Comparison of ENCODE assay signal across 1 cellular context in genomic region chr11:102225689-102226562, GRCh38.
TF ChIP-seq lines count a peak whose summit lies in the region.

No MANE protein-coding gene starts in this region.

TF ChIP-seq in HCT116, 20 proteins besides CTCF, POLR2A, EP300 and RAD21 (continued from another document):
- TF ChIP-seq ZBTB33 (IDR thresholded peaks at IDR 0.05; ENCODE audit: extremely low read depth, insufficient replicate concordance, low read length) = no peak
- TF ChIP-seq, protein P1, sequence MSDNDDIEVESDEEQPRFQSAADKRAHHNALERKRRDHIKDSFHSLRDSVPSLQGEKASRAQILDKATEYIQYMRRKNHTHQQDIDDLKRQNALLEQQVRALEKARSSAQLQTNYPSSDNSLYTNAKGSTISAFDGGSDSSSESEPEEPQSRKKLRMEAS (IDR thresholded peaks at IDR 0.05) = 0 out of 2 replicates have a peak, but pooled peaks have one; percentile 42
- TF ChIP-seq CBX3 (IDR thresholded peaks at IDR 0.05; ENCODE audit: low read depth) = peak; percentile 42; the same call in 1 of the 2 replicates
- no peak for TF ChIP-seq EZH2 (IDR thresholded peaks at IDR 0.05)
